In the genomic region with DNA sequence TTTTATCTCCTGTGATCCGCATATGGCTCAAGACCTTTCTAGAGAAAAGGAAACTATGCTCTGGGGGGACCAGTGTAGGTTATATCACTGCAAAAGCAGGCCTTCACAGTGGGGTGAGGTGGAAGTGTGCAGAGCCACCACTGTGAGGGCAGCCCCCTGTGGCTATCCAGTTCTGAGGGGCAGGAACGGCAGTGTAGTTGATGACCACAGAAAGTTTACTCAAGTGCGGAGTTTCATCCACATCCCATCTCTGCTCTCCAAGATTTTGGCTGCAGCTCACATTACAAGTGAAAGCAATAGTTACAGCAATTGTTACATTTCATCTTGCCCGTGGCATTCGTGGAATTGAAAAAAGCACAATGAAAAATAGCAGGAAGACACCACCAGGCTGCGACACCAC, we compare ENCODE assay signal across 31 cellular contexts.
"Had no signal": no experiment of that assay in that cellular context is flagged by ENCODE, and none has a peak within 500 bp of the region (broad histone marks: within the 10 kb centered on the region; RNA-seq: fewer than 3 reads in every experiment).

No MANE protein-coding gene starts in this region.

- H3K4me1 Mint-ChIP-seq: activated CD4-positive, alpha-beta T cell treated with anti-CD3 and anti-CD28 coated beads, Interleukin-2, amount 10 ng/mL, durations not matched to agents 24 days and 14 days; activated CD8-positive, alpha-beta memory T cell treated with anti-CD3 and anti-CD28 coated beads, Interleukin-2, amount 10 ng/mL, durations not matched to agents 7 days and 5 days; activated naive CD8-positive, alpha-beta T cell treated with anti-CD3 and anti-CD28 coated beads, Interleukin-2, amount 10 ng/mL, durations not matched to agents 7 days and 5 days; stimulated activated memory B cell treated with anti-CD40 and anti-IgM and Interleukin-4, amounts not matched to agents 10 μg/mL and 1 μg/mL and 100 μg/mL, for 72 hours; stimulated activated naive CD8-positive, alpha-beta T cell treated with anti-CD3 and anti-CD28 coated beads, Interleukin-15, amount 100 ng/mL, for 72 hours had no signal

- DNase-seq: activated CD4-positive, alpha-beta T cell treated with anti-CD3 and anti-CD28 coated beads, Interleukin-2, amount 10 ng/mL, durations not matched to agents 24 days and 14 days; activated CD8-positive, alpha-beta memory T cell treated with anti-CD3 and anti-CD28 coated beads, Interleukin-2, amount 10 ng/mL, durations not matched to agents 7 days and 5 days; activated CD8-positive, alpha-beta T cell treated with anti-CD3 and anti-CD28 coated beads for 36 hours; activated effector memory CD4-positive, alpha-beta T cell treated with anti-CD3 and anti-CD28 coated beads, Interleukin-2, amount 50 U/mL, for 16 hours; activated naive CD4-positive, alpha-beta T cell treated with anti-CD3 and anti-CD28 coated beads, Interleukin-2, amount 10 ng/mL, durations not matched to agents 7 days and 5 days; activated naive CD8-positive, alpha-beta T cell treated with anti-CD3 and anti-CD28 coated beads, Interleukin-2, amount 10 ng/mL, durations not matched to agents 7 days and 5 days; activated T-cell treated with anti-CD3 and anti-CD28 coated beads, Interleukin-2, amount 50 U/mL, for 72 hours; brain microvascular endothelial cell; central memory CD4-positive, alpha-beta T cell; hypothalamus; immature natural killer cell; kidney glomerular epithelial cell; lower lobe of right lung; mucosa of descending colon; posterior cingulate gyrus; right cardiac atrium; stimulated activated CD4-positive, alpha-beta T cell treated with anti-CD3 and anti-CD28 coated beads, Interleukin-2, amount 100 ng/mL, for 48 hours; stimulated activated naive CD8-positive, alpha-beta T cell treated with anti-CD3 and anti-CD28 coated beads, Interleukin-15, amount 100 ng/mL, for 72 hours; substantia nigra; T1000; WERI-Rb-1 had no signal

- H3K9me3 ChIP-seq: ascending aorta, lower lobe of right lung, mucosa of descending colon, vagina had no signal

- H3K27ac Mint-ChIP-seq: activated CD4-positive, alpha-beta T cell treated with anti-CD3 and anti-CD28 coated beads, Interleukin-2, amount 10 ng/mL, durations not matched to agents 24 days and 14 days; activated CD8-positive, alpha-beta memory T cell treated with anti-CD3 and anti-CD28 coated beads, Interleukin-2, amount 10 ng/mL, durations not matched to agents 7 days and 5 days; activated CD8-positive, alpha-beta T cell treated with anti-CD3 and anti-CD28 coated beads for 36 hours; activated naive CD8-positive, alpha-beta T cell treated with anti-CD3 and anti-CD28 coated beads, Interleukin-2, amount 10 ng/mL, durations not matched to agents 7 days and 5 days; activated T-cell treated with anti-CD3 and anti-CD28 coated beads, Interleukin-2, amount 50 U/mL, for 72 hours; dendritic cell treated with granulocyte-macrophage colony-stimulating factor and Interleukin-4, amounts not matched to agents 40 ng/mL and 50 ng/mL, for 4 days; stimulated activated memory B cell treated with anti-CD40 and anti-IgM and Interleukin-4, amounts not matched to agents 10 μg/mL and 1 μg/mL and 100 μg/mL, for 72 hours; stimulated activated naive CD8-positive, alpha-beta T cell treated with anti-CD3 and anti-CD28 coated beads, Interleukin-15, amount 100 ng/mL, for 72 hours had no signal

- H3K36me3 Mint-ChIP-seq: activated naive CD4-positive, alpha-beta T cell treated with anti-CD3 and anti-CD28 coated beads, Interleukin-2, amount 10 ng/mL, durations not matched to agents 7 days and 5 days; activated naive CD8-positive, alpha-beta T cell treated with anti-CD3 and anti-CD28 coated beads, Interleukin-2, amount 10 ng/mL, durations not matched to agents 7 days and 5 days had no signal

- H3K27ac ChIP-seq: ascending aorta, brain microvascular endothelial cell, lower lobe of right lung, SK-N-MC, vagina, WERI-Rb-1 had no signal

- H3K27me3 Mint-ChIP-seq: activated CD4-positive, alpha-beta T cell treated with anti-CD3 and anti-CD28 coated beads, Interleukin-2, amount 10 ng/mL, durations not matched to agents 24 days and 14 days; activated CD8-positive, alpha-beta memory T cell treated with anti-CD3 and anti-CD28 coated beads, Interleukin-2, amount 10 ng/mL, durations not matched to agents 7 days and 5 days; activated CD8-positive, alpha-beta T cell treated with anti-CD3 and anti-CD28 coated beads for 36 hours; activated naive CD4-positive, alpha-beta T cell treated with anti-CD3 and anti-CD28 coated beads, Interleukin-2, amount 10 ng/mL, durations not matched to agents 7 days and 5 days; activated naive CD8-positive, alpha-beta T cell treated with anti-CD3 and anti-CD28 coated beads, Interleukin-2, amount 10 ng/mL, durations not matched to agents 7 days and 5 days; dendritic cell treated with granulocyte-macrophage colony-stimulating factor and Interleukin-4, amounts not matched to agents 40 ng/mL and 50 ng/mL, for 4 days; natural killer cell treated with Interleukin-12 subunit alpha and Interleukin-12 subunit beta and Interleukin-15 and Interleukin-18, amount 100 ng/mL, for 72 hours; stimulated activated memory B cell treated with anti-CD40 and anti-IgM and Interleukin-4, amounts not matched to agents 10 μg/mL and 1 μg/mL and 100 μg/mL, for 72 hours; stimulated activated naive CD8-positive, alpha-beta T cell treated with anti-CD3 and anti-CD28 coated beads, Interleukin-15, amount 100 ng/mL, for 72 hours; type B pancreatic cell had no signal

- H3K4me3 ChIP-seq: ascending aorta, lower lobe of right lung, mucosa of descending colon, SK-N-MC, vagina had no signal

- ATAC-seq: activated CD4-positive, CD25-positive, alpha-beta regulatory T cell treated with anti-CD3 and anti-CD28 coated beads, Interleukin-2, amount 50 U/mL, for 24 hours; activated CD8-positive, alpha-beta memory T cell treated with anti-CD3 and anti-CD28 coated beads, Interleukin-2, amount 10 ng/mL, durations not matched to agents 7 days and 5 days; activated CD8-positive, alpha-beta T cell treated with anti-CD3 and anti-CD28 coated beads for 36 hours; activated T-cell treated with anti-CD3 and anti-CD28 coated beads, Interleukin-2, amount 50 U/mL, for 72 hours; left lobe of liver; lower lobe of right lung; mucosa of descending colon; natural killer cell treated with Interleukin-12 subunit alpha and Interleukin-12 subunit beta and Interleukin-15 and Interleukin-18, amount 100 ng/mL, for 72 hours; right cardiac atrium; stimulated activated memory B cell treated with anti-CD40 and anti-IgM and Interleukin-4, amounts not matched to agents 10 μg/mL and 1 μg/mL and 100 μg/mL, for 72 hours; stimulated activated naive CD8-positive, alpha-beta T cell treated with anti-CD3 and anti-CD28 coated beads, Interleukin-15, amount 100 ng/mL, for 72 hours had no signal

- H3K27me3 ChIP-seq: ascending aorta, brain microvascular endothelial cell, vagina had no signal

- H3K9me3 Mint-ChIP-seq: activated CD8-positive, alpha-beta T cell treated with anti-CD3 and anti-CD28 coated beads for 36 hours; activated naive CD8-positive, alpha-beta T cell treated with anti-CD3 and anti-CD28 coated beads, Interleukin-2, amount 10 ng/mL, durations not matched to agents 7 days and 5 days; immature natural killer cell; natural killer cell treated with Interleukin-12 subunit alpha and Interleukin-12 subunit beta and Interleukin-15 and Interleukin-18, amount 100 ng/mL, for 72 hours; stimulated activated memory B cell treated with anti-CD40 and anti-IgM and Interleukin-4, amounts not matched to agents 10 μg/mL and 1 μg/mL and 100 μg/mL, for 72 hours; stimulated activated naive CD8-positive, alpha-beta T cell treated with anti-CD3 and anti-CD28 coated beads, Interleukin-15, amount 100 ng/mL, for 72 hours; type B pancreatic cell had no signal

- H3K4me1 ChIP-seq: ascending aorta, lower lobe of right lung, vagina had no signal

- H3K4me3 Mint-ChIP-seq: activated CD4-positive, alpha-beta T cell treated with anti-CD3 and anti-CD28 coated beads, Interleukin-2, amount 10 ng/mL, durations not matched to agents 24 days and 14 days; activated CD8-positive, alpha-beta memory T cell treated with anti-CD3 and anti-CD28 coated beads, Interleukin-2, amount 10 ng/mL, durations not matched to agents 7 days and 5 days; activated CD8-positive, alpha-beta T cell treated with anti-CD3 and anti-CD28 coated beads for 36 hours; activated naive CD4-positive, alpha-beta T cell treated with anti-CD3 and anti-CD28 coated beads, Interleukin-2, amount 10 ng/mL, durations not matched to agents 7 days and 5 days; activated naive CD8-positive, alpha-beta T cell treated with anti-CD3 and anti-CD28 coated beads, Interleukin-2, amount 10 ng/mL, durations not matched to agents 7 days and 5 days; dendritic cell treated with granulocyte-macrophage colony-stimulating factor and Interleukin-4, amounts not matched to agents 40 ng/mL and 50 ng/mL, for 4 days; immature natural killer cell; natural killer cell treated with Interleukin-12 subunit alpha and Interleukin-12 subunit beta and Interleukin-15 and Interleukin-18, amount 100 ng/mL, for 72 hours; stimulated activated memory B cell treated with anti-CD40 and anti-IgM and Interleukin-4, amounts not matched to agents 10 μg/mL and 1 μg/mL and 100 μg/mL, for 72 hours; stimulated activated naive CD8-positive, alpha-beta T cell treated with anti-CD3 and anti-CD28 coated beads, Interleukin-15, amount 100 ng/mL, for 72 hours; T-helper 1 cell treated with Interleukin-12 subunit alpha and Interleukin-12 subunit beta and Interleukin-4 antibody, amounts not matched to agents 30 μg/mL and 1 μg/mL, for 36 hours had no signal
